In genomic region chr7:129238546-129238945, GRCh38 we compare ENCODE assay signal across 20 cellular contexts.
"Had no signal": no experiment of that assay in that cellular context is flagged by ENCODE, and none has a peak within 500 bp of the region (broad histone marks: within the 10 kb centered on the region; RNA-seq: fewer than 3 reads in every experiment).

No MANE protein-coding gene starts in this region.

- H3K4me1 Mint-ChIP-seq: nephron had no signal

- H3K9me3 Mint-ChIP-seq: activated naive CD8-positive, alpha-beta T cell treated with anti-CD3 and anti-CD28 coated beads for 36 hours; brain; nephron; T-helper 2 cell treated with Interferon-gamma antibody and Interleukin-4, amounts not matched to agents 5 μg/mL and 100 μg/mL, for 36 hours had no signal

- H3K4me3 ChIP-seq: coronary artery, esophagus muscularis mucosa, right lobe of liver, stomach, testis had no signal

- H3K27ac Mint-ChIP-seq: activated naive CD8-positive, alpha-beta T cell treated with anti-CD3 and anti-CD28 coated beads for 36 hours; brain; nephron; progenitor cell of endocrine pancreas; T-helper 2 cell treated with Interferon-gamma antibody and Interleukin-4, amounts not matched to agents 5 μg/mL and 100 μg/mL, for 36 hours had no signal

- ATAC-seq: activated CD4-positive, CD25-positive, alpha-beta regulatory T cell treated with anti-CD3 and anti-CD28 coated beads, Interleukin-2, amount 50 U/mL, for 24 hours; right lobe of liver had no signal

- H3K27me3 Mint-ChIP-seq: activated naive CD8-positive, alpha-beta T cell treated with anti-CD3 and anti-CD28 coated beads for 36 hours; brain; progenitor cell of endocrine pancreas had no signal

- H3K27me3 ChIP-seq: esophagus muscularis mucosa, right lobe of liver, stomach, testis had no signal

- H3K4me3 Mint-ChIP-seq: activated naive CD8-positive, alpha-beta T cell treated with anti-CD3 and anti-CD28 coated beads for 36 hours; brain; nephron; T-helper 2 cell treated with Interferon-gamma antibody and Interleukin-4, amounts not matched to agents 5 μg/mL and 100 μg/mL, for 36 hours had no signal

- H3K36me3 ChIP-seq: esophagus muscularis mucosa, right lobe of liver, stomach had no signal

- H3K4me1 ChIP-seq: esophagus muscularis mucosa, right lobe of liver, stomach had no signal

- DNase-seq: activated CD4-positive, alpha-beta T cell treated with anti-CD3 and anti-CD28 coated beads, Interleukin-2, amount 50 U/mL, for 1 hour; activated CD8-positive, alpha-beta memory T cell treated with anti-CD3 and anti-CD28 coated beads for 24 hours; activated gamma-delta T cell treated with Interleukin-2 at 50 U/mL for 16 hours; activated naive CD8-positive, alpha-beta T cell treated with anti-CD3 and anti-CD28 coated beads for 36 hours; central memory CD4-positive, alpha-beta T cell; effector CD4-positive, alpha-beta T cell; hippocampal formation; mesendoderm; occipital lobe; right lobe of liver; stimulated activated CD4-positive, alpha-beta T cell treated with anti-CD3 and anti-CD28 coated beads, Interleukin-2, amount 100 ng/mL, for 24 hours; stomach; testis had no signal

- H3K9me3 ChIP-seq: esophagus muscularis mucosa, right lobe of liver, stomach, testis had no signal

- H3K27ac ChIP-seq: coronary artery, esophagus muscularis mucosa, right lobe of liver, stomach, testis had no signal
